9 cellular contexts compared by ENCODE assay signal in the genomic region with DNA sequence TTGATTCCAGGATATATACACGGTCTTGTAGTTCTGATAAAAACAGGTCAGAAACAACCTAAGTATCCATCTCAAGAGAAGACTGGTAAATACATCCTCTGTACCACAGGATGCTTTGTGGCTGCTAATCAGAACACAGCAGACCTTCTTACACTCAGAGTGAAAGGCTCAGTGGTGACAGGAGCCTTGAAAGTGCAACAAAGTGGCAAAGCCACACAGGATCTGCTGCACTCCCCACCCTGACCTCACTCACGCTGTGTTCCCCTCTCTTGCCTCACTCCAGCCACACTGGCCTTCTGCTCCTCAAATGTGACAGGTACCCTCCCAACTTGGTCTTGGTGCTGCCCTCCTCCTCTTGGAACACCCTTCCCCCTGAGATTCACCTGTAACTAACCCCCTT.
DNase-seq lines count a peak whose midpoint lies in the region; ATAC-seq and TF ChIP-seq lines count a peak whose summit lies in the region.
"Had no signal": no experiment of that assay in that cellular context is flagged by ENCODE, and none has a peak within 500 bp of the region (broad histone marks: within the 10 kb centered on the region; RNA-seq: fewer than 3 reads in every experiment).

No MANE protein-coding gene starts in this region.

- no peaks in the 10 kb centered on the region for H3K36me3 Mint-ChIP-seq in activated CD8-positive, alpha-beta T cell treated with anti-CD3 and anti-CD28 coated beads for 36 hours (ENCODE audit: low read depth)

- H3K27me3 Mint-ChIP-seq in activated CD8-positive, alpha-beta T cell treated with anti-CD3 and anti-CD28 coated beads for 36 hours = no peaks in the 10 kb centered on the region

- H3K4me3 Mint-ChIP-seq in activated CD8-positive, alpha-beta T cell treated with anti-CD3 and anti-CD28 coated beads for 36 hours = no peak overlapping the region
- H3K4me3 Mint-ChIP-seq: neural crest cell had no signal

- POLR2A ChIA-PET in activated CD8-positive, alpha-beta T cell treated with anti-CD3 and anti-CD28 coated beads for 36 hours (lab: Charles Lee) = no interaction called here

- H3K9me3 Mint-ChIP-seq in activated CD8-positive, alpha-beta T cell treated with anti-CD3 and anti-CD28 coated beads for 36 hours = no peaks in the 10 kb centered on the region
- H3K9me3 Mint-ChIP-seq: neural crest cell had no signal

- H3K27ac Mint-ChIP-seq in activated CD8-positive, alpha-beta T cell treated with anti-CD3 and anti-CD28 coated beads for 36 hours = peak overlapping the region; percentile 6

- peaks cover 23% of the 10 kb centered on the region for H3K4me1 Mint-ChIP-seq in activated CD8-positive, alpha-beta T cell treated with anti-CD3 and anti-CD28 coated beads for 36 hours (ENCODE audit: low read depth)

- intact Hi-C loops in activated CD8-positive, alpha-beta T cell treated with anti-CD3 and anti-CD28 coated beads for 36 hours (cut with micrococcal nuclease) = no loop called here

- ATAC-seq in GM18868 (IDR thresholded peaks at IDR 0.05; ENCODE audit: unreplicated experiment) (peak; percentile 98), HG02763 (IDR thresholded peaks at IDR 0.05; ENCODE audit: unreplicated experiment) (peak; percentile 68)
- peak; percentile 99 for ATAC-seq in activated CD8-positive, alpha-beta T cell treated with anti-CD3 and anti-CD28 coated beads for 36 hours

- DNase-seq in activated CD8-positive, alpha-beta T cell treated with anti-CD3 and anti-CD28 coated beads for 36 hours = peak; percentile 80
- peak; percentile 34 for DNase-seq in stimulated activated CD4-positive, alpha-beta T cell treated with anti-CD3 and anti-CD28 coated beads, Interleukin-4, amount 100 ng/mL, for 24 hours
- DNase-seq in T1000 (lab: John Stamatoyannopoulos, UW) (no peak), NCI-H526 (lab: John Stamatoyannopoulos, UW) (no peak), LoVo (ENCODE audit: low spot score) (no peak)
- no peak for DNase-seq in central memory CD4-positive, alpha-beta T cell

- CTCF ChIA-PET in activated CD8-positive, alpha-beta T cell treated with anti-CD3 and anti-CD28 coated beads for 36 hours (lab: Charles Lee) = no interaction called here

- TF ChIP-seq CTCF in activated CD8-positive, alpha-beta T cell treated with anti-CD3 and anti-CD28 coated beads for 36 hours (IDR thresholded peaks at IDR 0.05) = no peak

Comparison
In these comparisons a context has a peak if more than half of its experiments do, and no peak if none do; other contexts are left out.
1. DNase-seq: peak in activated CD8-positive, alpha-beta T cell treated with anti-CD3 and anti-CD28 coated beads for 36 hours (single experiment) and stimulated activated CD4-positive, alpha-beta T cell treated with anti-CD3 and anti-CD28 coated beads, Interleukin-4, amount 100 ng/mL, for 24 hours (single experiment); none in T1000 (single experiment), central memory CD4-positive, alpha-beta T cell (single experiment), NCI-H526 (0 of 2) and LoVo (single experiment).
2. Peak in every context shown above with its lines, with median percentiles within 50 percentile points of each other: ATAC-seq.